ENCODE assay signal across 11 cellular contexts in the genomic region with DNA sequence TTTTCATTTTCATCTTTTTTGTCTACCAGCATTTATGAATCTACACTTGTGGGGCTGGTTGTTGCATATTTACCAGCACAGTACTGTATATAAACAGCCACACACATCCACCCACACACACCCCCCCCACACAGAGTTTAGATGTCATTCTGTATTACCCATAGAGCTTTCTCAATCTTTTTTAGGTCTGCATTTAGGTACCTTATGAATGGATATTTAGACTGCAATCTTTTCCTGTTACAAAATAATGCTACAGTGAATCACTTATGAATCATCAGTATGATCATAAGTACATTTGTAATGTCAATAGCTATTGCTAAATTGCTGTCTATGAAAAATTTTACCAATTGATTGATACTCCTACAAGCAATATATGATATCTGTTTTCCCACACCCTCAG.
DNase-seq lines count a peak whose midpoint lies in the region; ATAC-seq and TF ChIP-seq lines count a peak whose summit lies in the region.
"Had no signal": no experiment of that assay in that cellular context is flagged by ENCODE, and none has a peak within 500 bp of the region (broad histone marks: within the 10 kb centered on the region; RNA-seq: fewer than 3 reads in every experiment).

No MANE protein-coding gene starts in this region.

- POLR2A ChIA-PET in activated CD4-positive, alpha-beta memory T cell treated with anti-CD3 and anti-CD28 coated beads for 36 hours (lab: Charles Lee) = interaction anchor here (1.3 kb wide), 1 partner anchor 9 kb away, joined by 4 read pairs; no protein-coding TSS in a partner anchor
- POLR2A ChIA-PET in activated CD4-positive, alpha-beta memory T cell treated with anti-CD3 and anti-CD28 coated beads, Interleukin-2, amount 10 ng/mL, durations not matched to agents 7 days and 5 days (lab: Charles Lee) = no interaction called here
- POLR2A ChIA-PET in PC-3 (lab: Charles Lee; ENCODE audit: unreplicated experiment) = no interaction called here

- H3K27me3 Mint-ChIP-seq in activated CD4-positive, alpha-beta memory T cell treated with anti-CD3 and anti-CD28 coated beads for 36 hours = no peaks in the 10 kb centered on the region
- H3K27me3 Mint-ChIP-seq in activated CD4-positive, alpha-beta memory T cell treated with anti-CD3 and anti-CD28 coated beads, Interleukin-2, amount 10 ng/mL, durations not matched to agents 7 days and 5 days = no peaks in the 10 kb centered on the region

- CTCF ChIA-PET in activated CD4-positive, alpha-beta memory T cell treated with anti-CD3 and anti-CD28 coated beads for 36 hours (lab: Charles Lee) = interaction anchor here (0.7 to 1.1 kb wide), 2 partner anchors 9 to 113 kb away, joined by 3 read pairs; no protein-coding TSS in a partner anchor
- CTCF ChIA-PET in activated CD4-positive, alpha-beta memory T cell treated with anti-CD3 and anti-CD28 coated beads, Interleukin-2, amount 10 ng/mL, durations not matched to agents 7 days and 5 days (lab: Charles Lee) = no interaction called here
- CTCF ChIA-PET in PC-3 (lab: Charles Lee) = interaction anchor here (0.6 to 1.1 kb wide), 2 partner anchors 129 to 161 kb away, joined by 3 to 7 read pairs; no protein-coding TSS in a partner anchor

- H3K79me2 ChIP-seq in PC-3 (ENCODE audit: low read length) = no peaks in the 10 kb centered on the region

- H3K4me1 ChIP-seq in PC-3 (ENCODE audit: insufficient read depth, low read length) = peaks cover 55% of the 10 kb centered on the region

- no peak for TF ChIP-seq CTCF in PC-3 (conservative IDR thresholded peaks at IDR 0.05; ENCODE audit: low read depth, low read length)
- TF ChIP-seq CTCF in epithelial cell of esophagus (IDR thresholded peaks at IDR 0.05; ENCODE audit: insufficient read depth, low read depth, low read length, missing control alignments) = no peak

- H3K9ac ChIP-seq in PC-3 (ENCODE audit: low read length) = no peak overlapping the region; the same call in 1 of the 2 replicates

- H3K9me3 ChIP-seq in PC-3 (ENCODE audit: low read length) = no peaks in the 10 kb centered on the region

- ATAC-seq in PC-3 (peak; percentile 44), HG02870 (IDR thresholded peaks at IDR 0.05; ENCODE audit: unreplicated experiment) (no peak), Right ventricle myocardium superior (ENCODE audit: poor library complexity) (no peak)
- ATAC-seq: left lobe of liver had no signal

- no peak overlapping the region for H3K4me3 Mint-ChIP-seq in activated CD4-positive, alpha-beta memory T cell treated with anti-CD3 and anti-CD28 coated beads for 36 hours
- H3K4me3 Mint-ChIP-seq in activated CD4-positive, alpha-beta memory T cell treated with anti-CD3 and anti-CD28 coated beads, Interleukin-2, amount 10 ng/mL, durations not matched to agents 7 days and 5 days = no peak overlapping the region

- no peak overlapping the region for H3K27ac Mint-ChIP-seq in activated CD4-positive, alpha-beta memory T cell treated with anti-CD3 and anti-CD28 coated beads for 36 hours
- no peak overlapping the region for H3K27ac Mint-ChIP-seq in activated CD4-positive, alpha-beta memory T cell treated with anti-CD3 and anti-CD28 coated beads, Interleukin-2, amount 10 ng/mL, durations not matched to agents 7 days and 5 days

- peaks cover 38% of the 10 kb centered on the region for H3K4me1 Mint-ChIP-seq in activated CD4-positive, alpha-beta memory T cell treated with anti-CD3 and anti-CD28 coated beads for 36 hours (ENCODE audit: low read depth)
- H3K4me1 Mint-ChIP-seq in activated CD4-positive, alpha-beta memory T cell treated with anti-CD3 and anti-CD28 coated beads, Interleukin-2, amount 10 ng/mL, durations not matched to agents 7 days and 5 days = peaks cover 36% of the 10 kb centered on the region

- no peak overlapping the region for H2AFZ ChIP-seq in PC-3 (ENCODE audit: low read length)

- H4K20me1 ChIP-seq in PC-3 (ENCODE audit: low read length) = no peaks in the 10 kb centered on the region

- DNase-seq in activated CD4-positive, alpha-beta memory T cell treated with anti-CD3 and anti-CD28 coated beads for 36 hours = peak; percentile 62
- DNase-seq in activated CD4-positive, alpha-beta memory T cell treated with anti-CD3 and anti-CD28 coated beads, Interleukin-2, amount 10 ng/mL, durations not matched to agents 7 days and 5 days = no peak
- DNase-seq in PC-3 = peak; percentile 94
- peak; percentile 91 for DNase-seq in epithelial cell of esophagus (ENCODE audit: low read depth)
- peak; percentile 38 for DNase-seq in stimulated activated CD4-positive, alpha-beta T cell treated with anti-CD3 and anti-CD28 coated beads, Interleukin-4, amount 100 ng/mL, for 1 hour
- DNase-seq in Right ventricle myocardium superior = no peak
- DNase-seq in NCI-H2107 treated with DMSO at 0.1 percent for 48 hours (lab: John Stamatoyannopoulos, UW; ENCODE audit: unreplicated experiment) = no peak
- DNase-seq: SHP77 treated with DMSO at 0.1 percent for 48 hours had no signal

- H3K4me3 ChIP-seq in PC-3 (ENCODE audit: low read length) = peak overlapping the region; percentile 5; the same call in 1 of the 2 replicates
- no peak overlapping the region for H3K4me3 ChIP-seq in epithelial cell of esophagus (ENCODE audit: low read length)
- H3K4me3 ChIP-seq: right atrium auricular region had no signal

- peak overlapping the region; percentile 58 for H3K27ac ChIP-seq in PC-3 (ENCODE audit: low read length)

- H3K36me3 Mint-ChIP-seq in activated CD4-positive, alpha-beta memory T cell treated with anti-CD3 and anti-CD28 coated beads for 36 hours = peaks cover 8% of the 10 kb centered on the region
- peaks cover 10% of the 10 kb centered on the region for H3K36me3 Mint-ChIP-seq in activated CD4-positive, alpha-beta memory T cell treated with anti-CD3 and anti-CD28 coated beads, Interleukin-2, amount 10 ng/mL, durations not matched to agents 7 days and 5 days (ENCODE audit: low read depth)

- intact Hi-C loops in activated CD4-positive, alpha-beta memory T cell treated with anti-CD3 and anti-CD28 coated beads for 36 hours (cut with micrococcal nuclease) = no loop called here
- intact Hi-C loops in PC-3 (cut with micrococcal nuclease) (loop anchor here (2.0 kb wide), 1 partner anchor 14 kb away; no protein-coding TSS in a partner anchor), Right ventricle myocardium superior (cut with DNase I) (no loop called here)

- BruUV-seq in PC-3 (replicated peaks; lab: Mats Ljungman, UMichigan) = no TSS peak

- peaks cover 7% of the 10 kb centered on the region for H3K9me3 Mint-ChIP-seq in activated CD4-positive, alpha-beta memory T cell treated with anti-CD3 and anti-CD28 coated beads for 36 hours
- H3K9me3 Mint-ChIP-seq in activated CD4-positive, alpha-beta memory T cell treated with anti-CD3 and anti-CD28 coated beads, Interleukin-2, amount 10 ng/mL, durations not matched to agents 7 days and 5 days = peaks cover 3% of the 10 kb centered on the region

- H3K36me3 ChIP-seq in PC-3 (ENCODE audit: low read depth, low read length) = no peaks in the 10 kb centered on the region
- H3K36me3 ChIP-seq: right atrium auricular region had no signal

- no peaks in the 10 kb centered on the region for H3K9me2 ChIP-seq in PC-3 (replicated peaks; ENCODE audit: low read length)

- H3F3A ChIP-seq in PC-3 (ENCODE audit: low read length, unreplicated experiment) = peaks cover 21% of the 10 kb centered on the region

- H3K27me3 ChIP-seq in PC-3 (ENCODE audit: low read length) = no peaks in the 10 kb centered on the region
- H3K27me3 ChIP-seq: right atrium auricular region had no signal

- peak overlapping the region; percentile 63 for H3K4me2 ChIP-seq in PC-3 (ENCODE audit: low read length)

Comparison
In these comparisons a context has a peak if more than half of its experiments do, and no peak if none do; other contexts are left out.
1. DNase-seq: peak in activated CD4-positive, alpha-beta memory T cell treated with anti-CD3 and anti-CD28 coated beads for 36 hours (single experiment), PC-3 (single experiment), epithelial cell of esophagus (single experiment) and stimulated activated CD4-positive, alpha-beta T cell treated with anti-CD3 and anti-CD28 coated beads, Interleukin-4, amount 100 ng/mL, for 1 hour (single experiment); none in activated CD4-positive, alpha-beta memory T cell treated with anti-CD3 and anti-CD28 coated beads, Interleukin-2, amount 10 ng/mL, durations not matched to agents 7 days and 5 days (single experiment), Right ventricle myocardium superior (single experiment) and NCI-H2107 treated with DMSO at 0.1 percent for 48 hours (single experiment).